8 cellular contexts compared by ENCODE assay signal in genomic region chr1:18581420-18581880, GRCh38. TPM values are rescaled to one million over a fixed set of nuclear protein-coding genes. Genes with fewer than 3 reads are reported as not detected.
DNase-seq lines count a peak whose midpoint lies in the region; ATAC-seq and TF ChIP-seq lines count a peak whose summit lies in the region.
"Had no signal": no experiment of that assay in that cellular context is flagged by ENCODE, and none has a peak within 500 bp of the region (broad histone marks: within the 10 kb centered on the region; RNA-seq: fewer than 3 reads in every experiment).

No MANE protein-coding gene starts in this region.

- no peak overlapping the region for H3K4me3 Mint-ChIP-seq in activated CD8-positive, alpha-beta T cell treated with anti-CD3 and anti-CD28 coated beads, Interleukin-2, amount 10 ng/mL, durations not matched to agents 7 days and 5 days

- CTCF ChIA-PET in activated CD8-positive, alpha-beta T cell treated with anti-CD3 and anti-CD28 coated beads, Interleukin-2, amount 10 ng/mL, durations not matched to agents 7 days and 5 days (lab: Charles Lee): interaction anchor here (0.5 to 2.9 kb wide), 25 partner anchors 8 to 920 kb away, joined by 3 to 19 read pairs (median 4); no protein-coding TSS in a partner anchor

- peak; percentile 61 for ATAC-seq in activated CD8-positive, alpha-beta T cell treated with anti-CD3 and anti-CD28 coated beads, Interleukin-2, amount 10 ng/mL, durations not matched to agents 7 days and 5 days
- ATAC-seq in foreskin keratinocyte (peak; percentile 58), HG02763 (IDR thresholded peaks at IDR 0.05; ENCODE audit: unreplicated experiment) (no peak)

- H3K27me3 Mint-ChIP-seq in activated CD8-positive, alpha-beta T cell treated with anti-CD3 and anti-CD28 coated beads, Interleukin-2, amount 10 ng/mL, durations not matched to agents 7 days and 5 days (ENCODE audit: low read depth): peaks cover 2% of the 10 kb centered on the region

- H3K27ac ChIP-seq in foreskin keratinocyte: no peak overlapping the region

- H3K27ac Mint-ChIP-seq in activated CD8-positive, alpha-beta T cell treated with anti-CD3 and anti-CD28 coated beads, Interleukin-2, amount 10 ng/mL, durations not matched to agents 7 days and 5 days: no peak overlapping the region

- no peaks in the 10 kb centered on the region for H3K27me3 ChIP-seq in foreskin keratinocyte

- no peaks in the 10 kb centered on the region for H3K4me1 ChIP-seq in foreskin keratinocyte

- no peaks in the 10 kb centered on the region for H3K4me1 Mint-ChIP-seq in activated CD8-positive, alpha-beta T cell treated with anti-CD3 and anti-CD28 coated beads, Interleukin-2, amount 10 ng/mL, durations not matched to agents 7 days and 5 days (ENCODE audit: low read depth)

- TF ChIP-seq CTCF in foreskin keratinocyte (conservative IDR thresholded peaks at IDR 0.05): peak; percentile 82

- DNase-seq in EH (ENCODE audit: low read depth) (peak; percentile 6), HT-29 (ENCODE audit: low spot score) (peak; percentile 57), foreskin keratinocyte (no peak), cerebellar nuclear complex (lab: John Stamatoyannopoulos, UW) (no peak)
- DNase-seq in activated CD8-positive, alpha-beta T cell treated with anti-CD3 and anti-CD28 coated beads, Interleukin-2, amount 10 ng/mL, durations not matched to agents 7 days and 5 days: peak; percentile 58
- peak in 2 of 3 experiments; percentile 7 to 48 for DNase-seq in stimulated activated CD4-positive, alpha-beta T cell treated with anti-CD3 and anti-CD28 coated beads, TNF-alpha, amount 100 ng/mL, for 24 hours (ENCODE audit: low read depth in 3 of 3)

- POLR2A ChIA-PET in activated CD8-positive, alpha-beta T cell treated with anti-CD3 and anti-CD28 coated beads, Interleukin-2, amount 10 ng/mL, durations not matched to agents 7 days and 5 days (lab: Charles Lee): no interaction called here

- no peaks in the 10 kb centered on the region for H3K9me3 Mint-ChIP-seq in activated CD8-positive, alpha-beta T cell treated with anti-CD3 and anti-CD28 coated beads, Interleukin-2, amount 10 ng/mL, durations not matched to agents 7 days and 5 days (ENCODE audit: insufficient read depth)

- H3K36me3 Mint-ChIP-seq in activated CD8-positive, alpha-beta T cell treated with anti-CD3 and anti-CD28 coated beads, Interleukin-2, amount 10 ng/mL, durations not matched to agents 7 days and 5 days (ENCODE audit: low read depth): no peaks in the 10 kb centered on the region

RNA-seq across cellular contexts. Expression of gene PAX7, which starts 49.2 kb away (rescaled TPM):
- not detected in 2 replicates for total RNA-seq in HT-29 (2014; rRNA removed; shearing (Covaris generic))
- not detected for total RNA-seq in activated CD8-positive, alpha-beta T cell treated with anti-CD3 and anti-CD28 coated beads, Interleukin-2, amount 10 ng/mL, durations not matched to agents 7 days and 5 days
- not detected in 2 replicates for total RNA-seq in foreskin keratinocyte
- polyA plus RNA-seq in foreskin keratinocyte: not detected in 2 replicates
- total RNA-seq: T-helper 1 cell treated with Interleukin-12 subunit alpha and Interleukin-12 subunit beta and Interleukin-4 antibody, amounts not matched to agents 30 ng/mL and 1 ng/mL, for 36 hours had no signal

Comparison
In these comparisons a context has a peak if more than half of its experiments do, and no peak if none do; other contexts are left out.
1. DNase-seq: peak in EH (single experiment), HT-29 (single experiment), activated CD8-positive, alpha-beta T cell treated with anti-CD3 and anti-CD28 coated beads, Interleukin-2, amount 10 ng/mL, durations not matched to agents 7 days and 5 days (single experiment) and stimulated activated CD4-positive, alpha-beta T cell treated with anti-CD3 and anti-CD28 coated beads, TNF-alpha, amount 100 ng/mL, for 24 hours (2 of 3); none in foreskin keratinocyte (0 of 2) and cerebellar nuclear complex (0 of 2).